ENCODE assay signal across 9 cellular contexts in genomic region chr1:91736999-91737615, GRCh38.
DNase-seq lines count a peak whose midpoint lies in the region; ATAC-seq, FAIRE-seq and TF ChIP-seq lines count a peak whose summit lies in the region.
"Had no signal": no experiment of that assay in that cellular context is flagged by ENCODE, and none has a peak within 500 bp of the region (broad histone marks: within the 10 kb centered on the region; RNA-seq: fewer than 3 reads in every experiment).

No MANE protein-coding gene starts in this region.

- H3K4me3 Mint-ChIP-seq in activated T-helper 2 cell treated with anti-CD3 and anti-CD28 coated beads, Interferon-gamma antibody, Interleukin-2, Interleukin-4, amounts not matched to agents 10 μg/mL and 5 μg/mL and 100 μg/mL, durations not matched to agents 14 hours and 24 hours and 36 hours (ENCODE audit: low read depth), result no peak overlapping the region
- H3K4me3 Mint-ChIP-seq: activated naive CD8-positive, alpha-beta T cell treated with anti-CD3 and anti-CD28 coated beads, Interleukin-2, amount 10 ng/mL, durations not matched to agents 7 days and 5 days had no signal

- H3K36me3 Mint-ChIP-seq in activated T-helper 2 cell treated with anti-CD3 and anti-CD28 coated beads, Interferon-gamma antibody, Interleukin-2, Interleukin-4, amounts not matched to agents 10 μg/mL and 5 μg/mL and 100 μg/mL, durations not matched to agents 14 hours and 24 hours and 36 hours (ENCODE audit: low read depth), result peaks cover 53% of the 10 kb centered on the region
- H3K36me3 Mint-ChIP-seq: activated naive CD8-positive, alpha-beta T cell treated with anti-CD3 and anti-CD28 coated beads, Interleukin-2, amount 10 ng/mL, durations not matched to agents 7 days and 5 days had no signal

- intact Hi-C loops in right lobe of liver (cut with DNase I), result no loop called here
- intact Hi-C loops in activated T-helper 2 cell treated with anti-CD3 and anti-CD28 coated beads, Interferon-gamma antibody, Interleukin-2, Interleukin-4, amounts not matched to agents 10 μg/mL and 5 μg/mL and 100 μg/mL, durations not matched to agents 14 hours and 24 hours and 36 hours (cut with micrococcal nuclease), result no loop called here

- H4K8ac ChIP-seq in H1 (ENCODE audit: extremely low read depth, insufficient read depth, low read length), result no peak overlapping the region

- H3K27me3 ChIP-seq in H1 (replicated peaks in 1 of 4; ENCODE audit: control insufficient read depth in 3 of 4, extremely low read depth in 1 of 4, insufficient read depth in 3 of 4, low read length in 3 of 4) (no peaks in the 10 kb centered on the region), right lobe of liver (no peaks in the 10 kb centered on the region)

- peak; percentile 29 to 44 (median 36) for ATAC-seq in right lobe of liver
- ATAC-seq in GM19397 (IDR thresholded peaks at IDR 0.05; ENCODE audit: unreplicated experiment), result no peak

- TF ChIP-seq EP300 in H1 (IDR thresholded peaks at IDR 0.05; ENCODE audit: borderline replicate concordance in 1 of 2, low read depth in 2 of 2, low read length in 2 of 2), result no peak

- H2BK5ac ChIP-seq in H1 (ENCODE audit: low read depth, low read length), result no peak overlapping the region

- H3K23ac ChIP-seq in H1 (ENCODE audit: insufficient read length), result no peak overlapping the region

- H3K4me1 Mint-ChIP-seq in activated T-helper 2 cell treated with anti-CD3 and anti-CD28 coated beads, Interferon-gamma antibody, Interleukin-2, Interleukin-4, amounts not matched to agents 10 μg/mL and 5 μg/mL and 100 μg/mL, durations not matched to agents 14 hours and 24 hours and 36 hours (ENCODE audit: low read depth), result peaks cover 33% of the 10 kb centered on the region

- no peak overlapping the region for H3K14ac ChIP-seq in H1 (ENCODE audit: insufficient read length)

- peak overlapping the region; percentile 72; the same call in 1 of the 2 replicates for H2BK20ac ChIP-seq in H1 (ENCODE audit: low read length)

- TF ChIP-seq POLR2A in H1 (IDR thresholded peaks at IDR 0.05; ENCODE audit: control extremely low read depth in 1 of 2, low read depth in 2 of 2, low read length in 2 of 2), result no peak
- no peak for TF ChIP-seq POLR2A in right lobe of liver (IDR thresholded peaks at IDR 0.05)

- no peaks in the 10 kb centered on the region for H3K23me2 ChIP-seq in H1 (ENCODE audit: low read depth, low read length)

- TF ChIP-seq RAD21 in H1 (IDR thresholded peaks at IDR 0.05 in 1 of 2, conservative IDR thresholded peaks at IDR 0.05 in 1 of 2; ENCODE audit: low read depth in 2 of 2, low read length in 2 of 2), result peak in 1 of 2 experiments; percentile 34; a peak in 3 of 4 replicates

- no peak overlapping the region for H2AK5ac ChIP-seq in H1 (ENCODE audit: low read depth, low read length)

- no peak overlapping the region for H4K91ac ChIP-seq in H1 (replicated peaks; ENCODE audit: insufficient read length, low read length)

- H3K4me3 ChIP-seq in H1 (ENCODE audit: extremely low read depth in 1 of 4, insufficient read depth in 2 of 4, low read depth in 3 of 4, low read length in 4 of 4) (no peak overlapping the region), right lobe of liver (no peak overlapping the region)

- H3K4ac ChIP-seq in H1 (replicated peaks; ENCODE audit: insufficient read length, low read depth, low read length), result no peak overlapping the region

- TF ChIP-seq CTCF in H1 (IDR thresholded peaks at IDR 0.05; ENCODE audit: control extremely low read depth in 1 of 3, insufficient read depth in 1 of 3, low read depth in 1 of 3, low read length in 3 of 3) (no peak), right lobe of liver (IDR thresholded peaks at IDR 0.05) (no peak)

- no peaks in the 10 kb centered on the region for H3K79me2 ChIP-seq in H1 (ENCODE audit: control insufficient read depth in 1 of 2, insufficient read depth in 2 of 2, low read length in 2 of 2)

- CTCF ChIA-PET in H1 (lab: Charles Lee; ENCODE audit: partially characterized antibody), result interaction anchor here (1.0 to 1.1 kb wide), 3 partner anchors 10 to 180 kb away, joined by 3 to 5 read pairs (median 3); no protein-coding TSS in a partner anchor

- H3K9ac ChIP-seq in H1 (replicated peaks in 1 of 4; ENCODE audit: extremely low read depth in 1 of 4, low read depth in 3 of 4, low read length in 3 of 4), result no peak overlapping the region

- H3K36me3 ChIP-seq in H1 (ENCODE audit: control insufficient read depth in 2 of 4, insufficient read depth in 4 of 4, low read length in 3 of 4) (no peaks in the 10 kb centered on the region), right lobe of liver (no peaks in the 10 kb centered on the region)

- H3K9me3 Mint-ChIP-seq in activated T-helper 2 cell treated with anti-CD3 and anti-CD28 coated beads, Interferon-gamma antibody, Interleukin-2, Interleukin-4, amounts not matched to agents 10 μg/mL and 5 μg/mL and 100 μg/mL, durations not matched to agents 14 hours and 24 hours and 36 hours, result peaks cover 13% of the 10 kb centered on the region

- H3K18ac ChIP-seq in H1 (ENCODE audit: extremely low read depth, low read length), result no peak overlapping the region; the same call in 1 of the 2 replicates

- H2BK12ac ChIP-seq in H1 (ENCODE audit: low read depth, low read length), result no peak overlapping the region

- H3K79me1 ChIP-seq in H1 (ENCODE audit: low read depth, low read length), result no peaks in the 10 kb centered on the region

- H3K4me2 ChIP-seq in H1 (ENCODE audit: insufficient read depth in 1 of 2, low read depth in 2 of 2, low read length in 2 of 2), result no peak overlapping the region

- no peak overlapping the region for H2BK120ac ChIP-seq in H1 (replicated peaks; ENCODE audit: low read depth, low read length)

- DNase-seq in HuH-7 (ENCODE audit: low spot score) (peak; percentile 53), H1 (ENCODE audit: low read depth in 1 of 2, low spot score in 2 of 2) (peak in 1 of 2 experiments; percentile 29), right lobe of liver (no peak), ureter (ENCODE audit: low spot score) (peak; percentile 55), NCI-H187 treated with DMSO at 0.1 percent for 48 hours (lab: John Stamatoyannopoulos, UW) (no peak), Kasumi-1 (lab: John Stamatoyannopoulos, UW) (no peak)
- DNase-seq in activated T-helper 2 cell treated with anti-CD3 and anti-CD28 coated beads, Interferon-gamma antibody, Interleukin-2, Interleukin-4, amounts not matched to agents 10 μg/mL and 5 μg/mL and 100 μg/mL, durations not matched to agents 14 hours and 24 hours and 36 hours (ENCODE audit: low spot score), result no peak
- DNase-seq: activated naive CD8-positive, alpha-beta T cell treated with anti-CD3 and anti-CD28 coated beads, Interleukin-2, amount 10 ng/mL, durations not matched to agents 7 days and 5 days had no signal

- no peak overlapping the region for H4K5ac ChIP-seq in H1 (ENCODE audit: insufficient read length, low read depth, low read length)

- H3K27me3 Mint-ChIP-seq in activated T-helper 2 cell treated with anti-CD3 and anti-CD28 coated beads, Interferon-gamma antibody, Interleukin-2, Interleukin-4, amounts not matched to agents 10 μg/mL and 5 μg/mL and 100 μg/mL, durations not matched to agents 14 hours and 24 hours and 36 hours (ENCODE audit: low read depth), result no peaks in the 10 kb centered on the region

- POLR2A ChIA-PET in H1 (lab: Charles Lee; ENCODE audit: partially characterized antibody), result interaction anchor here (1.1 kb wide), 1 partner anchor 10 kb away, joined by 3 read pairs; no protein-coding TSS in a partner anchor

- WGBS in H1 (ENCODE audit: extremely low coverage in 1 of 2, insufficient coverage in 1 of 2, insufficient read length in 1 of 2, insufficient replicate concordance in 2 of 2, low coverage in 1 of 2, low lambda C conversion rate in 2 of 2, missing lambda C conversion rate in 1 of 2), 2 experiments, result 82% methylated on average over 8 of the region's 8 CpGs; no CpG with 5 or more reads in 1 of the 2 experiments
- 55% methylated on average over 7 of the region's 8 CpGs for WGBS in right lobe of liver (ENCODE audit: insufficient coverage, low coverage, low lambda C conversion rate, missing lambda C conversion rate)

- H3K9me3 ChIP-seq in H1 (ENCODE audit: insufficient read depth in 2 of 2, low read depth in 1 of 2, low read length in 1 of 2), result no peaks in the 10 kb centered on the region
- no peaks in the 10 kb centered on the region for H3K9me3 ChIP-seq in right lobe of liver

- FAIRE-seq in H1 (lab: Jason Lieb, UNC), result no peak

- H3K27ac Mint-ChIP-seq in activated T-helper 2 cell treated with anti-CD3 and anti-CD28 coated beads, Interferon-gamma antibody, Interleukin-2, Interleukin-4, amounts not matched to agents 10 μg/mL and 5 μg/mL and 100 μg/mL, durations not matched to agents 14 hours and 24 hours and 36 hours, result no peak overlapping the region
- H3K27ac Mint-ChIP-seq: activated naive CD8-positive, alpha-beta T cell treated with anti-CD3 and anti-CD28 coated beads, Interleukin-2, amount 10 ng/mL, durations not matched to agents 7 days and 5 days had no signal

- H3K27ac ChIP-seq in H1 (ENCODE audit: low read depth, low read length), result no peak overlapping the region
- H3K27ac ChIP-seq in right lobe of liver, result peak overlapping the region; percentile 47 to 75 (median 72)

- no peak overlapping the region for H3K56ac ChIP-seq in H1 (replicated peaks; ENCODE audit: insufficient read length, low read depth, low read length)

- H3K4me1 ChIP-seq in H1 (replicated peaks in 1 of 4; ENCODE audit: control insufficient read depth in 3 of 4, insufficient read depth in 4 of 4, low read length in 3 of 4) (no peaks in the 10 kb centered on the region), right lobe of liver (peaks cover 0 to 31% (median 15%) of the 10 kb centered on the region in 4 donors)

- H4K20me1 ChIP-seq in H1 (replicated peaks in 1 of 2; ENCODE audit: control insufficient read depth in 1 of 2, insufficient read depth in 2 of 2, low read length in 2 of 2), result no peaks in the 10 kb centered on the region

- H2AFZ ChIP-seq in H1 (ENCODE audit: low read length), result no peak overlapping the region

- H2BK15ac ChIP-seq in H1 (ENCODE audit: low read length), result peak overlapping the region; percentile 47; the same call in 1 of the 2 replicates

TF ChIP-seq in H1, 55 proteins besides CTCF, POLR2A, EP300 and RAD21 (continues in another document):
- TF ChIP-seq CTBP2 (IDR thresholded peaks at IDR 0.05; ENCODE audit: borderline replicate concordance, insufficient read depth, insufficient read length, low read length) (no peak), USF2 (IDR thresholded peaks at IDR 0.05; ENCODE audit: low read length) (no peak), CREB1 (IDR thresholded peaks at IDR 0.05) (no peak), ZNF274 (IDR thresholded peaks at IDR 0.05; ENCODE audit: borderline replicate concordance, extremely low read depth, low read length) (no peak)

Comparison
In these comparisons a context has a peak if more than half of its experiments do, and no peak if none do; other contexts are left out.
1. DNase-seq: peak in HuH-7 (single experiment) and ureter (single experiment); none in right lobe of liver (0 of 3), NCI-H187 treated with DMSO at 0.1 percent for 48 hours (single experiment), activated T-helper 2 cell treated with anti-CD3 and anti-CD28 coated beads, Interferon-gamma antibody, Interleukin-2, Interleukin-4, amounts not matched to agents 10 μg/mL and 5 μg/mL and 100 μg/mL, durations not matched to agents 14 hours and 24 hours and 36 hours (single experiment) and Kasumi-1 (0 of 2).